ENCODE assay signal across 18 cellular contexts in the genomic region with DNA sequence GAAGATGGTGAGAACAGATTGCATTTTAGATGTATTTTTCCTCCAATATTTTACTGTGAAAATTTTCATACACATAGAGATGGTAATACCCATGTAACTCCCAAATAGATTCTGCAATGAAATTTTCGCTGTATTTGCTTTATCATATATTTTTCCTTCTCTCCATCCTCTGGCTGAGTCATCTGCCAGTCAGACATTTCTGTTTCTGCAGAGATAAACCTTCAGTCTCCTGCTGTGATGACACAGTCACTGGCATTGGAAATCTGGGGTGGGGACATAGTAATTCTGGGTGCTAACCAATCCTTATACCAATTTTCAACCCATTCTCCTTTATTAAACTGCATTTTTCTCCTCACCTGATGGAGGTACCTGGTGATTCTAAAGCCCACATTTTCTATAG. TPM values are rescaled to one million over a fixed set of nuclear protein-coding genes. Genes with fewer than 3 reads are reported as not detected.
DNase-seq lines count a peak whose midpoint lies in the region; ATAC-seq, FAIRE-seq and TF ChIP-seq lines count a peak whose summit lies in the region.
"Had no signal": no experiment of that assay in that cellular context is flagged by ENCODE, and none has a peak within 500 bp of the region (broad histone marks: within the 10 kb centered on the region; RNA-seq: fewer than 3 reads in every experiment).

No MANE protein-coding gene starts in this region.

- peak; percentile 76 for FAIRE-seq in H54 (lab: Jason Lieb, UNC)
- FAIRE-seq: GM12892, H1 had no signal

- no peak for TF ChIP-seq POLR2A in H54 (IDR thresholded peaks at IDR 0.05; ENCODE audit: low read depth, low read length)

- peaks cover 2% of the 10 kb centered on the region for H3K9me3 Mint-ChIP-seq in neural crest cell
- no peaks in the 10 kb centered on the region for H3K9me3 Mint-ChIP-seq in effector memory CD8-positive, alpha-beta T cell
- H3K9me3 Mint-ChIP-seq: CD8-positive, alpha-beta memory T cell had no signal

- in situ Hi-C loops in astrocyte of the spinal cord (cut with HindIII; ENCODE audit: low sequenced_read_pairs), result no loop called here

- TF ChIP-seq CTCF in astrocyte of the spinal cord (IDR thresholded peaks at IDR 0.05; ENCODE audit: low read depth, low read length) (no peak), neural crest cell (conservative IDR thresholded peaks at IDR 0.05) (no peak)

- no peak for ATAC-seq in GM18498 (IDR thresholded peaks at IDR 0.05; ENCODE audit: unreplicated experiment)
- no peak for ATAC-seq in effector memory CD8-positive, alpha-beta T cell (replicated peaks)

- no peaks in the 10 kb centered on the region for H3K27me3 Mint-ChIP-seq in neural crest cell (ENCODE audit: low read depth)
- H3K27me3 Mint-ChIP-seq in effector memory CD8-positive, alpha-beta T cell, result peaks cover 0 to 18% of the 10 kb centered on the region in 2 donors

- H3K27ac Mint-ChIP-seq in neural crest cell (ENCODE audit: unreplicated experiment), result peak overlapping the region; percentile 20
- H3K27ac Mint-ChIP-seq in effector memory CD8-positive, alpha-beta T cell, result no peak overlapping the region
- H3K27ac Mint-ChIP-seq: CD8-positive, alpha-beta memory T cell had no signal

- peaks cover 2% of the 10 kb centered on the region for H3K36me3 Mint-ChIP-seq in neural crest cell (ENCODE audit: low read depth)
- H3K36me3 Mint-ChIP-seq in effector memory CD8-positive, alpha-beta T cell (ENCODE audit: insufficient read depth), result no peaks in the 10 kb centered on the region
- H3K36me3 Mint-ChIP-seq: CD8-positive, alpha-beta memory T cell had no signal

- H3K4me3 ChIP-seq in astrocyte of the spinal cord (ENCODE audit: low read depth, low read length), result no peak overlapping the region
- H3K4me3 ChIP-seq: BLaER1, PC-9 had no signal

- H3K4me1 Mint-ChIP-seq in neural crest cell, result peaks cover 30% of the 10 kb centered on the region
- no peaks in the 10 kb centered on the region for H3K4me1 Mint-ChIP-seq in effector memory CD8-positive, alpha-beta T cell (ENCODE audit: low read depth in 2 of 2)
- H3K4me1 Mint-ChIP-seq: CD8-positive, alpha-beta memory T cell had no signal

- H3K4me3 Mint-ChIP-seq in neural crest cell, result no peak overlapping the region
- no peak overlapping the region for H3K4me3 Mint-ChIP-seq in effector memory CD8-positive, alpha-beta T cell
- H3K4me3 Mint-ChIP-seq: CD8-positive, alpha-beta memory T cell had no signal

- DNase-seq in H54 (ENCODE audit: insufficient read length, low spot score) (no peak), OCI-M1 (lab: John Stamatoyannopoulos, UW) (peak; percentile 76), astrocyte of the spinal cord (ENCODE audit: low read depth, low spot score) (peak; percentile 11), neural crest cell (ENCODE audit: low read depth, low spot score) (no peak), T-helper 2 cell (no peak)
- DNase-seq in effector memory CD8-positive, alpha-beta T cell, result no peak
- DNase-seq: CD8-positive, alpha-beta memory T cell; DMS79 treated with DMSO at 0.1 percent for 48 hours; GF-D8; Kasumi-1; NCI-H187; NCI-H345; NCI-H526; PC-9 had no signal

RNA-seq across cellular contexts. Expression of gene SVIP, which starts 33.7 kb away (rescaled TPM):
- 32.5 and 36.7 TPM in 2 replicates for total RNA-seq in neural crest cell

Comparison
In these comparisons a context has a peak if more than half of its experiments do, and no peak if none do; other contexts are left out.
1. DNase-seq: peak in OCI-M1 (single experiment) and astrocyte of the spinal cord (single experiment); none in H54 (single experiment), neural crest cell (single experiment), T-helper 2 cell (0 of 5) and effector memory CD8-positive, alpha-beta T cell (0 of 3).